ENCODE assay signal across 1 cellular context in genomic region chr2:73993376-73993775, GRCh38.
TF ChIP-seq lines count a peak whose summit lies in the region.

No MANE protein-coding gene starts in this region.

TF ChIP-seq in GM12878, 131 proteins besides CTCF, POLR2A, EP300 and RAD21 (continued from another document):
- TF ChIP-seq, protein P1, sequence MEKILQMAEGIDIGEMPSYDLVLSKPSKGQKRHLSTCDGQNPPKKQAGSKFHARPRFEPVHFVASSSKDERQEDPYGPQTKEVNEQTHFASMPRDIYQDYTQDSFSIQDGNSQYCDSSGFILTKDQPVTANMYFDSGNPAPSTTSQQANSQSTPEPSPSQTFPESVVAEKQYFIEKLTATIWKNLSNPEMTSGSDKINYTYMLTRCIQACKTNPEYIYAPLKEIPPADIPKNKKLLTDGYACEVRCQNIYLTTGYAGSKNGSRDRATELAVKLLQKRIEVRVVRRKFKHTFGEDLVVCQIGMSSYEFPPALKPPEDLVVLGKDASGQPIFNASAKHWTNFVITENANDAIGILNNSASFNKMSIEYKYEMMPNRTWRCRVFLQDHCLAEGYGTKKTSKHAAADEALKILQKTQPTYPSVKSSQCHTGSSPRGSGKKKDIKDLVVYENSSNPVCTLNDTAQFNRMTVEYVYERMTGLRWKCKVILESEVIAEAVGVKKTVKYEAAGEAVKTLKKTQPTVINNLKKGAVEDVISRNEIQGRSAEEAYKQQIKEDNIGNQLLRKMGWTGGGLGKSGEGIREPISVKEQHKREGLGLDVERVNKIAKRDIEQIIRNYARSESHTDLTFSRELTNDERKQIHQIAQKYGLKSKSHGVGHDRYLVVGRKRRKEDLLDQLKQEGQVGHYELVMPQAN (conservative IDR thresholded peaks at IDR 0.05), result no peak
- no peak for TF ChIP-seq ZNF274 (IDR thresholded peaks at IDR 0.05; ENCODE audit: insufficient read depth, insufficient read length)
- no peak for TF ChIP-seq MXI1 (IDR thresholded peaks at IDR 0.05; ENCODE audit: low read depth, low read length)
- TF ChIP-seq NFYA (IDR thresholded peaks at IDR 0.05; ENCODE audit: borderline replicate concordance, low read depth, low read length), result no peak
- no peak for TF ChIP-seq MEF2A (IDR thresholded peaks at IDR 0.05; ENCODE audit: insufficient read depth, low read depth, low read length)
- TF ChIP-seq PBX3 (IDR thresholded peaks at IDR 0.05; ENCODE audit: insufficient replicate concordance, low read depth, low read length), result no peak
- no peak for TF ChIP-seq PAX5 (IDR thresholded peaks at IDR 0.05; ENCODE audit: borderline replicate concordance, low read depth, low read length)
- TF ChIP-seq ZNF384 (IDR thresholded peaks at IDR 0.05; ENCODE audit: borderline replicate concordance, low read depth, low read length), result no peak
- no peak for TF ChIP-seq POU2F2 (IDR thresholded peaks at IDR 0.05; ENCODE audit: borderline replicate concordance, low read depth, low read length)
- no peak for TF ChIP-seq DPF2 (IDR thresholded peaks at IDR 0.05)
- TF ChIP-seq, protein P2, sequence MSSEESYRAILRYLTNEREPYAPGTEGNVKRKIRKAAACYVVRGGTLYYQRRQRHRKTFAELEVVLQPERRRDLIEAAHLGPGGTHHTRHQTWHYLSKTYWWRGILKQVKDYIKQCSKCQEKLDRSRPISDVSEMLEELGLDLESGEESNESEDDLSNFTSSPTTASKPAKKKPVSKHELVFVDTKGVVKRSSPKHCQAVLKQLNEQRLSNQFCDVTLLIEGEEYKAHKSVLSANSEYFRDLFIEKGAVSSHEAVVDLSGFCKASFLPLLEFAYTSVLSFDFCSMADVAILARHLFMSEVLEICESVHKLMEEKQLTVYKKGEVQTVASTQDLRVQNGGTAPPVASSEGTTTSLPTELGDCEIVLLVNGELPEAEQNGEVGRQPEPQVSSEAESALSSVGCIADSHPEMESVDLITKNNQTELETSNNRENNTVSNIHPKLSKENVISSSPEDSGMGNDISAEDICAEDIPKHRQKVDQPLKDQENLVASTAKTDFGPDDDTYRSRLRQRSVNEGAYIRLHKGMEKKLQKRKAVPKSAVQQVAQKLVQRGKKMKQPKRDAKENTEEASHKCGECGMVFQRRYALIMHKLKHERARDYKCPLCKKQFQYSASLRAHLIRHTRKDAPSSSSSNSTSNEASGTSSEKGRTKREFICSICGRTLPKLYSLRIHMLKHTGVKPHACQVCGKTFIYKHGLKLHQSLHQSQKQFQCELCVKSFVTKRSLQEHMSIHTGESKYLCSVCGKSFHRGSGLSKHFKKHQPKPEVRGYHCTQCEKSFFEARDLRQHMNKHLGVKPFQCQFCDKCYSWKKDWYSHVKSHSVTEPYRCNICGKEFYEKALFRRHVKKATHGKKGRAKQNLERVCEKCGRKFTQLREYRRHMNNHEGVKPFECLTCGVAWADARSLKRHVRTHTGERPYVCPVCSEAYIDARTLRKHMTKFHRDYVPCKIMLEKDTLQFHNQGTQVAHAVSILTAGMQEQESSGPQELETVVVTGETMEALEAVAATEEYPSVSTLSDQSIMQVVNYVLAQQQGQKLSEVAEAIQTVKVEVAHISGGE (CRISPR knock-in tag; IDR thresholded peaks at IDR 0.05), result no peak
- TF ChIP-seq ZZZ3 (IDR thresholded peaks at IDR 0.05; ENCODE audit: control insufficient read depth, insufficient read length, low read depth), result no peak
- no peak for TF ChIP-seq NR2C2 (IDR thresholded peaks at IDR 0.05; ENCODE audit: borderline replicate concordance, control insufficient read depth, insufficient read length, low read depth)
- TF ChIP-seq JUND (IDR thresholded peaks at IDR 0.05; ENCODE audit: low read depth, low read length), result no peak
